In the genomic region with DNA sequence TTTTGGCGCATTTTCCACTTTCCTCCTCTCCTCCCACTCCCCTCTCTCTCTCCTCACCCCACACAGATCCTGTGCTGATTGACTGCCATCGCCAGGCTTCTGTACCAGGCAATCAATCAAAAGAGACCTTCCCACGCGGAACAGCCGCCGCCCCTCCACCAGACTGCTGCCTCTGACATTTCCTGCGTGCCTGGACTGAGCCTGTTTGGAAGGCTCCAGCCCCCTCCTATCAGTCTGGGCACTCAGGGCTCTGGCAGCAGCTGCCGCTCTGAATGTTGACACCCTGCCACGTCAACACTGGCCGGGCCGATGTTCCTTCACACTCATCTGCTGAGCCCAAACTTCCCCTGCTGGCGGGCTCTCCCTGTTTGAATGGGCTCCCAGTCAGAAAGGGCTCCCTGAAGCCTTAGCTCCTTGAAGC, we compare ENCODE assay signal across 10 cellular contexts.
A peak's percentile ranks its signal among the peaks of the same experiment; 100 is the strongest.
DNase-seq lines count a peak whose midpoint lies in the region; ATAC-seq, FAIRE-seq and TF ChIP-seq lines count a peak whose summit lies in the region.
"Had no signal": no experiment of that assay in that cellular context is flagged by ENCODE, and none has a peak within 500 bp of the region (broad histone marks: within the 10 kb centered on the region; RNA-seq: fewer than 3 reads in every experiment).

No MANE protein-coding gene starts in this region.

- no peaks in the 10 kb centered on the region for H3K79me2 ChIP-seq in astrocyte (ENCODE audit: insufficient read depth, low read length)

- H2AFZ ChIP-seq in astrocyte (ENCODE audit: low read depth, low read length) = peak overlapping the region; percentile 92

- no peaks in the 10 kb centered on the region for H3K36me3 Mint-ChIP-seq in astrocyte (ENCODE audit: low read depth, unreplicated experiment)

- H3K27ac Mint-ChIP-seq in astrocyte (ENCODE audit: unreplicated experiment) = peak overlapping the region; percentile 58

- ATAC-seq in HG03520 (IDR thresholded peaks at IDR 0.05; ENCODE audit: unreplicated experiment) = no peak

- no peak for FAIRE-seq in astrocyte (lab: Jason Lieb, UNC)

- no peaks in the 10 kb centered on the region for H3K36me3 ChIP-seq in astrocyte (ENCODE audit: insufficient read depth, low read length)
- H3K36me3 ChIP-seq in thyroid gland = no peaks in the 10 kb centered on the region

- peak overlapping the region; percentile 74 for H3K4me2 ChIP-seq in astrocyte (ENCODE audit: low read length)

- intact Hi-C loops in thyroid gland (cut with DNase I) = loop anchor here (10.0 kb wide), 1 partner anchor 470 kb away; a partner anchor contains a TSS

- no peak overlapping the region for H3K4me3 Mint-ChIP-seq in astrocyte (ENCODE audit: unreplicated experiment)

- H3K27me3 ChIP-seq in astrocyte (ENCODE audit: insufficient read depth, low read length) = no peaks in the 10 kb centered on the region
- no peaks in the 10 kb centered on the region for H3K27me3 ChIP-seq in thyroid gland

- WGBS in thyroid gland, 2 donors = 30 to 38% methylated on average over 12 of the region's 12 CpGs

- no peak for TF ChIP-seq POLR2A in thyroid gland (IDR thresholded peaks at IDR 0.05)

- H3K4me1 ChIP-seq in astrocyte (ENCODE audit: insufficient read depth, low read length) (peaks cover 10% of the 10 kb centered on the region), thyroid gland (peaks cover 0 to 12% of the 10 kb centered on the region in 2 donors)

- H3K27ac ChIP-seq in astrocyte (ENCODE audit: low read depth, low read length) (no peak overlapping the region), thyroid gland (peak overlapping the region; percentile 9 to 28 (median 24))
- H3K27ac ChIP-seq: 22Rv1, epithelial cell of prostate had no signal

- no peaks in the 10 kb centered on the region for H3K9me3 ChIP-seq in astrocyte (ENCODE audit: insufficient read depth, low read depth, low read length)
- H3K9me3 ChIP-seq in thyroid gland = no peaks in the 10 kb centered on the region

- TF ChIP-seq CTCF in astrocyte (IDR thresholded peaks at IDR 0.05; ENCODE audit: insufficient read depth, low read depth, low read length) (no peak), thyroid gland (IDR thresholded peaks at IDR 0.05) (peak in 2 of 6 experiments; percentile 21 to 32)

- H3K4me3 ChIP-seq in astrocyte (ENCODE audit: insufficient read depth, low read depth, low read length) = no peak overlapping the region
- no peak overlapping the region for H3K4me3 ChIP-seq in thyroid gland (replicated peaks in 1 of 3)

- H3K4me1 Mint-ChIP-seq in astrocyte (ENCODE audit: low read depth, unreplicated experiment) = peaks cover 7% of the 10 kb centered on the region

- DNase-seq in NCI-H1105 treated with DMSO at 0.1 percent for 48 hours (lab: John Stamatoyannopoulos, UW) (peak; percentile 18), NCI-H1105 (lab: John Stamatoyannopoulos, UW) (no peak), astrocyte (ENCODE audit: low read depth) (peak; percentile 61), left kidney (ENCODE audit: low read depth, low spot score) (peak; percentile 67), thyroid gland (peak; percentile 66 to 77), NOMO-1 treated with dmso at 0.1 percent for 144 hours (lab: John Stamatoyannopoulos, UW; ENCODE audit: unreplicated experiment) (no peak)
- no peak for DNase-seq in activated CD4-positive, alpha-beta T cell treated with anti-CD3 and anti-CD28 coated beads for 4 hours

- peaks cover 2% of the 10 kb centered on the region for H3K9me3 Mint-ChIP-seq in astrocyte (ENCODE audit: unreplicated experiment)

- no peaks in the 10 kb centered on the region for H3K27me3 Mint-ChIP-seq in astrocyte (ENCODE audit: low read depth, unreplicated experiment)

- H3K9ac ChIP-seq in astrocyte (ENCODE audit: low read length) = peak overlapping the region; percentile 41

- H4K20me1 ChIP-seq in astrocyte (ENCODE audit: insufficient read depth, low read length) = no peaks in the 10 kb centered on the region

Comparison
In these comparisons a context has a peak if more than half of its experiments do, and no peak if none do; other contexts are left out.
1. DNase-seq: peak in NCI-H1105 treated with DMSO at 0.1 percent for 48 hours (single experiment), astrocyte (single experiment), left kidney (single experiment) and thyroid gland (2 of 2); none in NCI-H1105 (single experiment), NOMO-1 treated with dmso at 0.1 percent for 144 hours (single experiment) and activated CD4-positive, alpha-beta T cell treated with anti-CD3 and anti-CD28 coated beads for 4 hours (0 of 2).